In the genomic region with DNA sequence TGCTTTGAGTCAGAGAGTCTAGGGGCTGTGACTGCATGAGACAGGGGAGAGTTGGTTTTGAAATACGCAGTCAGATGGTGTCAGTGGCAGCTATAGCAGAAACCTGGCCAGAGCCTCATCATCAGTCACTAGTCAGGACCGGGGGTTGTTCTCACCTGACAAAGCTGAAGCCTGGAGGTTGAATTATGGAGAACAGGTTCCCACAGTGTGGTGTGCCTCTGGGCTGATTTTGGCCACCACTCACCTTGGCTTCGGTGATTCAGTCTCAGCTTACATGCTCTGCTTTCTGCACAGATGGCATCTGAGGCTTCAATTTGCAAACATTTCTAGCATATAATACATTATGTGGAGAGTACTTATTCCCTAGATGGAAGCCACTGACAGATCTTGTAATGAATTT, we compare ENCODE assay signal across 22 cellular contexts.
"Had no signal": no experiment of that assay in that cellular context is flagged by ENCODE, and none has a peak within 500 bp of the region (broad histone marks: within the 10 kb centered on the region; RNA-seq: fewer than 3 reads in every experiment).

No MANE protein-coding gene starts in this region.

- H3K9me3 Mint-ChIP-seq: activated CD4-positive, alpha-beta memory T cell treated with anti-CD3 and anti-CD28 coated beads, Interleukin-2, amount 10 ng/mL, durations not matched to agents 7 days and 5 days; activated naive CD4-positive, alpha-beta T cell treated with anti-CD3 and anti-CD28 coated beads, Interleukin-2, amount 10 ng/mL, durations not matched to agents 7 days and 5 days; activated naive CD8-positive, alpha-beta T cell treated with anti-CD3 and anti-CD28 coated beads, Interleukin-2, amount 50 U/mL, for 24 hours; brain had no signal

- H3K4me3 Mint-ChIP-seq: activated CD4-positive, alpha-beta memory T cell treated with anti-CD3 and anti-CD28 coated beads, Interleukin-2, amount 10 ng/mL, durations not matched to agents 7 days and 5 days; activated CD4-positive, alpha-beta T cell treated with anti-CD3 and anti-CD28 coated beads for 36 hours; activated CD8-positive, alpha-beta memory T cell treated with anti-CD3 and anti-CD28 coated beads, Interleukin-2, amount 10 ng/mL, durations not matched to agents 7 days and 5 days; activated naive CD4-positive, alpha-beta T cell treated with anti-CD3 and anti-CD28 coated beads, Interleukin-2, amount 10 ng/mL, durations not matched to agents 7 days and 5 days; activated naive CD8-positive, alpha-beta T cell; activated naive CD8-positive, alpha-beta T cell treated with anti-CD3 and anti-CD28 coated beads, Interleukin-2, amount 50 U/mL, for 24 hours; brain had no signal

- DNase-seq: activated CD4-positive, alpha-beta memory T cell treated with anti-CD3 and anti-CD28 coated beads, Interleukin-2, amount 10 ng/mL, durations not matched to agents 7 days and 5 days; activated CD4-positive, alpha-beta T cell treated with anti-CD3 and anti-CD28 coated beads for 36 hours; activated CD8-positive, alpha-beta memory T cell treated with anti-CD3 and anti-CD28 coated beads for 24 hours; activated CD8-positive, alpha-beta memory T cell treated with anti-CD3 and anti-CD28 coated beads, Interleukin-2, amount 10 ng/mL, durations not matched to agents 7 days and 5 days; activated CD8-positive, alpha-beta memory T cell treated with anti-CD3 and anti-CD28 coated beads, Interleukin-2, amount 50 U/mL, for 48 hours; activated effector memory CD4-positive, alpha-beta T cell treated with Interleukin-2 at 50 U/mL for 16 hours; activated naive CD4-positive, alpha-beta T cell treated with anti-CD3 and anti-CD28 coated beads, Interleukin-2, amount 10 ng/mL, durations not matched to agents 7 days and 5 days; activated naive CD8-positive, alpha-beta T cell treated with anti-CD3 and anti-CD28 coated beads, Interleukin-2, amount 50 U/mL, for 24 hours; activated T-cell treated with anti-CD3 and anti-CD28 coated beads, Interleukin-2, amount 50 U/mL, for 48 hours; colonic mucosa; NCI-H1092 treated with DMSO at 0.1 percent for 48 hours; NCI-H1417; NCI-H1694; NCI-H1930; NCI-H2081 treated with DMSO at 0.1 percent for 48 hours; NCI-H226; NCI-H526; NCI-H82; Right ventricle myocardium superior; T1000 had no signal

- H3K27me3 Mint-ChIP-seq: activated CD4-positive, alpha-beta memory T cell treated with anti-CD3 and anti-CD28 coated beads, Interleukin-2, amount 10 ng/mL, durations not matched to agents 7 days and 5 days; activated CD8-positive, alpha-beta memory T cell treated with anti-CD3 and anti-CD28 coated beads, Interleukin-2, amount 10 ng/mL, durations not matched to agents 7 days and 5 days; activated naive CD4-positive, alpha-beta T cell treated with anti-CD3 and anti-CD28 coated beads, Interleukin-2, amount 10 ng/mL, durations not matched to agents 7 days and 5 days; activated naive CD8-positive, alpha-beta T cell; activated naive CD8-positive, alpha-beta T cell treated with anti-CD3 and anti-CD28 coated beads, Interleukin-2, amount 50 U/mL, for 24 hours had no signal

- H3K27ac Mint-ChIP-seq: activated CD4-positive, alpha-beta memory T cell treated with anti-CD3 and anti-CD28 coated beads, Interleukin-2, amount 10 ng/mL, durations not matched to agents 7 days and 5 days; activated CD4-positive, alpha-beta T cell treated with anti-CD3 and anti-CD28 coated beads for 36 hours; activated CD8-positive, alpha-beta memory T cell treated with anti-CD3 and anti-CD28 coated beads, Interleukin-2, amount 10 ng/mL, durations not matched to agents 7 days and 5 days; activated naive CD4-positive, alpha-beta T cell treated with anti-CD3 and anti-CD28 coated beads, Interleukin-2, amount 10 ng/mL, durations not matched to agents 7 days and 5 days; activated naive CD8-positive, alpha-beta T cell; activated naive CD8-positive, alpha-beta T cell treated with anti-CD3 and anti-CD28 coated beads, Interleukin-2, amount 50 U/mL, for 24 hours; brain had no signal

- H3K36me3 Mint-ChIP-seq: activated CD8-positive, alpha-beta memory T cell treated with anti-CD3 and anti-CD28 coated beads, Interleukin-2, amount 10 ng/mL, durations not matched to agents 7 days and 5 days; activated naive CD4-positive, alpha-beta T cell treated with anti-CD3 and anti-CD28 coated beads, Interleukin-2, amount 10 ng/mL, durations not matched to agents 7 days and 5 days; activated naive CD8-positive, alpha-beta T cell; brain had no signal

- H3K4me1 Mint-ChIP-seq: activated CD4-positive, alpha-beta memory T cell treated with anti-CD3 and anti-CD28 coated beads, Interleukin-2, amount 10 ng/mL, durations not matched to agents 7 days and 5 days; activated CD4-positive, alpha-beta T cell treated with anti-CD3 and anti-CD28 coated beads for 36 hours; activated CD8-positive, alpha-beta memory T cell treated with anti-CD3 and anti-CD28 coated beads, Interleukin-2, amount 10 ng/mL, durations not matched to agents 7 days and 5 days; activated naive CD4-positive, alpha-beta T cell treated with anti-CD3 and anti-CD28 coated beads, Interleukin-2, amount 10 ng/mL, durations not matched to agents 7 days and 5 days; activated naive CD8-positive, alpha-beta T cell treated with anti-CD3 and anti-CD28 coated beads, Interleukin-2, amount 50 U/mL, for 24 hours; brain had no signal
